In the genomic region with DNA sequence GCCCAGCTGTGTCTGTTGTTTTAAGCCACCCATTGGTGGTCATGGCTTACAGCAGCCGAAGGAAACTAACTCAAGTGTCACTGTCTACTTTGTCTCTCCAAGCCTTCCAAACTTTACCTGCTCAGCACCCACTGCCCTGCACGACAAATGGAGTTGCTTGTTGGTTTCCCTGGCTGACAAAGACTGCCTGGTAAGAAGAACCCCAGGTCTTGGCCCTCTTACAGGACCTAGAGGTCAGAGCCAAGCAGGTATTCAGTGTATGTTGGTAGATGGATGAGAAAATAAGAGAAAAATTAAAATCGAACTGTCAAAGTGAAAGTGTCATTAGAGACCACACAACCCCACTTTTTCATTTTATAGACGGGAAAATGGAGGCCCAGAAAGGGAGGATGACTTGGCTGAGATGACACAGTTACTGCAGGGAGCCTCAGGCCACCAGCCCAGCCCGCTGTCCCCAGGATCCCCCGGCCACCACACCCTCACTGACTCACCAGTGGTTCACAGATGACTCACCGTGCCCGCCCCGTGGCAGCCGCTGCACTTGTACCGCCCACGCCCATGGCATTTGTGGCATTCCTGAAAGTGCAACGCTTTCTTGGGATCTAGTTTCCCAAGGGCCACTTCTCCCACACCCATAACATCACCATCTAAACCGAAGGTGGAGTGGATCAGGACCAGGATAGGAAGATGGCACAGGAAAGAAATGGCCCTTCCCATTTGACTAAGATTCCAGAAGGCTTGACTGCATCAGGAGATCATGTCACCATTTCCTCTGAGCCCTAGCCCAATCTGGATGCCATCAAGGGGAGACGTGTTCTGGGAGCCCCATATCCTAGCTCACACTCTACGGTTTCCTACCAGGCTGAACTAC, we compare ENCODE assay signal across 9 cellular contexts. TPM values are rescaled to one million over a fixed set of nuclear protein-coding genes. Genes with fewer than 3 reads are reported as not detected.
DNase-seq lines count a peak whose midpoint lies in the region; ATAC-seq and FAIRE-seq lines count a peak whose summit lies in the region.
"Had no signal": no experiment of that assay in that cellular context is flagged by ENCODE, and none has a peak within 500 bp of the region (broad histone marks: within the 10 kb centered on the region; RNA-seq: fewer than 3 reads in every experiment).

No MANE protein-coding gene starts in this region.

- no peaks in the 10 kb centered on the region for H3K36me3 Mint-ChIP-seq in activated CD8-positive, alpha-beta T cell treated with anti-CD3 and anti-CD28 coated beads, Interleukin-2, amount 10 ng/mL, durations not matched to agents 7 days and 5 days (ENCODE audit: low read depth)
- H3K36me3 Mint-ChIP-seq: activated naive CD8-positive, alpha-beta T cell treated with anti-CD3 and anti-CD28 coated beads, Interleukin-2, amount 10 ng/mL, durations not matched to agents 7 days and 5 days had no signal

- ATAC-seq in GM18873 (IDR thresholded peaks at IDR 0.05; ENCODE audit: low FRiP score, unreplicated experiment): peak; percentile 76
- ATAC-seq in activated CD8-positive, alpha-beta T cell treated with anti-CD3 and anti-CD28 coated beads, Interleukin-2, amount 10 ng/mL, durations not matched to agents 7 days and 5 days: peak; percentile 68

- intact Hi-C loops in head of caudate nucleus (cut with DNase I): no loop called here

- no peak overlapping the region for H3K27ac Mint-ChIP-seq in activated CD8-positive, alpha-beta T cell treated with anti-CD3 and anti-CD28 coated beads, Interleukin-2, amount 10 ng/mL, durations not matched to agents 7 days and 5 days
- H3K27ac Mint-ChIP-seq: activated naive CD8-positive, alpha-beta T cell treated with anti-CD3 and anti-CD28 coated beads, Interleukin-2, amount 10 ng/mL, durations not matched to agents 7 days and 5 days had no signal

- peak overlapping the region; percentile 8 for H3K4me3 Mint-ChIP-seq in activated CD8-positive, alpha-beta T cell treated with anti-CD3 and anti-CD28 coated beads, Interleukin-2, amount 10 ng/mL, durations not matched to agents 7 days and 5 days
- H3K4me3 Mint-ChIP-seq: activated naive CD8-positive, alpha-beta T cell treated with anti-CD3 and anti-CD28 coated beads, Interleukin-2, amount 10 ng/mL, durations not matched to agents 7 days and 5 days had no signal

- FAIRE-seq in A204.1 (lab: Jason Lieb, UNC): peak; percentile 82

- no peaks in the 10 kb centered on the region for H3K9me3 Mint-ChIP-seq in activated CD8-positive, alpha-beta T cell treated with anti-CD3 and anti-CD28 coated beads, Interleukin-2, amount 10 ng/mL, durations not matched to agents 7 days and 5 days (ENCODE audit: insufficient read depth)
- H3K9me3 Mint-ChIP-seq: activated naive CD8-positive, alpha-beta T cell treated with anti-CD3 and anti-CD28 coated beads, Interleukin-2, amount 10 ng/mL, durations not matched to agents 7 days and 5 days had no signal

- peak; percentile 84 for DNase-seq in HT-29 (ENCODE audit: low spot score)
- peak; percentile 59 for DNase-seq in activated CD8-positive, alpha-beta T cell treated with anti-CD3 and anti-CD28 coated beads, Interleukin-2, amount 10 ng/mL, durations not matched to agents 7 days and 5 days
- DNase-seq in head of caudate nucleus: peak in 41 of 42 donors; percentile 25 to 90 (median 67)
- DNase-seq in stimulated activated CD4-positive, alpha-beta T cell treated with anti-CD3 and anti-CD28 coated beads, TNF-alpha, amount 100 ng/mL, for 24 hours (ENCODE audit: low read depth in 3 of 3): peak; percentile 22 to 63 (median 26)
- no peak for DNase-seq in NCI-H1436 (lab: John Stamatoyannopoulos, UW)
- no peak for DNase-seq in NCI-H2227 treated with DMSO at 0.1 percent for 48 hours (lab: John Stamatoyannopoulos, UW)
- DNase-seq: activated naive CD8-positive, alpha-beta T cell treated with anti-CD3 and anti-CD28 coated beads, Interleukin-2, amount 10 ng/mL, durations not matched to agents 7 days and 5 days had no signal

- CTCF ChIA-PET in activated CD8-positive, alpha-beta T cell treated with anti-CD3 and anti-CD28 coated beads, Interleukin-2, amount 10 ng/mL, durations not matched to agents 7 days and 5 days (lab: Charles Lee): no interaction called here

- peaks cover 3% of the 10 kb centered on the region for H3K27me3 Mint-ChIP-seq in activated CD8-positive, alpha-beta T cell treated with anti-CD3 and anti-CD28 coated beads, Interleukin-2, amount 10 ng/mL, durations not matched to agents 7 days and 5 days (ENCODE audit: low read depth)

- POLR2A ChIA-PET in activated CD8-positive, alpha-beta T cell treated with anti-CD3 and anti-CD28 coated beads, Interleukin-2, amount 10 ng/mL, durations not matched to agents 7 days and 5 days (lab: Charles Lee): no interaction called here

- peaks cover 10% of the 10 kb centered on the region for H3K4me1 Mint-ChIP-seq in activated CD8-positive, alpha-beta T cell treated with anti-CD3 and anti-CD28 coated beads, Interleukin-2, amount 10 ng/mL, durations not matched to agents 7 days and 5 days (ENCODE audit: low read depth)
- H3K4me1 Mint-ChIP-seq: activated naive CD8-positive, alpha-beta T cell treated with anti-CD3 and anti-CD28 coated beads, Interleukin-2, amount 10 ng/mL, durations not matched to agents 7 days and 5 days had no signal

RNA-seq across cellular contexts. Expression of gene SSUH2, which starts 15.2 kb away (rescaled TPM):
- total RNA-seq in HT-29 (2014; rRNA removed; shearing (Covaris generic)): 0.08 and 0.10 TPM in 2 replicates
- under 1 TPM in 1 of 2 experiments, not detected in 1; 0.26 TPM for total RNA-seq in activated CD8-positive, alpha-beta T cell treated with anti-CD3 and anti-CD28 coated beads, Interleukin-2, amount 10 ng/mL, durations not matched to agents 7 days and 5 days
- total RNA-seq: activated naive CD8-positive, alpha-beta T cell treated with anti-CD3 and anti-CD28 coated beads, Interleukin-2, amount 10 ng/mL, durations not matched to agents 7 days and 5 days had no signal

Comparison
In these comparisons a context has a peak if more than half of its experiments do, and no peak if none do; other contexts are left out.
1. DNase-seq: peak in HT-29 (single experiment), activated CD8-positive, alpha-beta T cell treated with anti-CD3 and anti-CD28 coated beads, Interleukin-2, amount 10 ng/mL, durations not matched to agents 7 days and 5 days (single experiment), head of caudate nucleus (41 of 42) and stimulated activated CD4-positive, alpha-beta T cell treated with anti-CD3 and anti-CD28 coated beads, TNF-alpha, amount 100 ng/mL, for 24 hours (3 of 3); none in NCI-H1436 (single experiment) and NCI-H2227 treated with DMSO at 0.1 percent for 48 hours (single experiment).